34 cellular contexts compared by ENCODE assay signal in genomic region chr4:179027569-179027968, GRCh38.
"Had no signal": no experiment of that assay in that cellular context is flagged by ENCODE, and none has a peak within 500 bp of the region (broad histone marks: within the 10 kb centered on the region; RNA-seq: fewer than 3 reads in every experiment).

No MANE protein-coding gene starts in this region.

- ATAC-seq: activated CD4-positive, alpha-beta T cell treated with anti-CD3 and anti-CD28 coated beads for 36 hours; activated CD8-positive, alpha-beta memory T cell treated with anti-CD3 and anti-CD28 coated beads, Interleukin-2, amount 10 ng/mL, durations not matched to agents 7 days and 5 days; activated CD8-positive, alpha-beta T cell treated with anti-CD3 and anti-CD28 coated beads, Interleukin-2, amount 10 ng/mL, durations not matched to agents 7 days and 5 days; activated naive CD4-positive, alpha-beta T cell treated with anti-CD3 and anti-CD28 coated beads, Interleukin-2, amount 50 U/mL, for 72 hours; activated T-cell treated with anti-CD3 and anti-CD28 coated beads, Interleukin-2, amount 50 U/mL, for 72 hours; esophagus mucosa; foreskin keratinocyte; gastrocnemius medialis; heart left ventricle; T-helper 17 cell had no signal

- H3K36me3 Mint-ChIP-seq: activated CD4-positive, alpha-beta memory T cell treated with anti-CD3 and anti-CD28 coated beads for 36 hours; activated CD8-positive, alpha-beta memory T cell treated with anti-CD3 and anti-CD28 coated beads, Interleukin-2, amount 10 ng/mL, durations not matched to agents 7 days and 5 days; activated naive CD4-positive, alpha-beta T cell treated with anti-CD3 and anti-CD28 coated beads, Interleukin-2, amount 10 ng/mL, durations not matched to agents 7 days and 5 days; activated naive CD8-positive, alpha-beta T cell treated with anti-CD3 and anti-CD28 coated beads, Interleukin-2, amount 10 ng/mL, durations not matched to agents 7 days and 5 days; brain had no signal

- H3K4me3 ChIP-seq: ascending aorta, breast epithelium, cardiac muscle cell, colonic mucosa, dorsolateral prefrontal cortex, gastrocnemius medialis, heart left ventricle had no signal

- H3K27me3 Mint-ChIP-seq: activated CD4-positive, alpha-beta memory T cell treated with anti-CD3 and anti-CD28 coated beads for 36 hours; activated CD4-positive, alpha-beta T cell treated with anti-CD3 and anti-CD28 coated beads for 36 hours; activated CD4-positive, alpha-beta T cell treated with anti-CD3 and anti-CD28 coated beads, Interleukin-2, amount 10 ng/mL, durations not matched to agents 24 days and 14 days; activated CD8-positive, alpha-beta memory T cell treated with anti-CD3 and anti-CD28 coated beads, Interleukin-2, amount 10 ng/mL, durations not matched to agents 7 days and 5 days; activated naive CD4-positive, alpha-beta T cell treated with anti-CD3 and anti-CD28 coated beads, Interleukin-2, amount 10 ng/mL, durations not matched to agents 7 days and 5 days; activated naive CD8-positive, alpha-beta T cell treated with anti-CD3 and anti-CD28 coated beads, Interleukin-2, amount 10 ng/mL, durations not matched to agents 7 days and 5 days; dendritic cell treated with granulocyte-macrophage colony-stimulating factor and Interleukin-4, amounts not matched to agents 40 ng/mL and 50 ng/mL, for 4 days; T-helper 17 cell had no signal

- H3K27me3 ChIP-seq: ascending aorta, breast epithelium, cardiac muscle cell, colonic mucosa, dorsolateral prefrontal cortex, foreskin keratinocyte, gastrocnemius medialis, heart left ventricle had no signal

- H3K36me3 ChIP-seq: ascending aorta, breast epithelium, cardiac muscle cell, colonic mucosa, gastrocnemius medialis, heart left ventricle had no signal

- H3K4me3 Mint-ChIP-seq: activated CD4-positive, alpha-beta memory T cell treated with anti-CD3 and anti-CD28 coated beads for 36 hours; activated CD4-positive, alpha-beta T cell treated with anti-CD3 and anti-CD28 coated beads for 36 hours; activated CD4-positive, alpha-beta T cell treated with anti-CD3 and anti-CD28 coated beads, Interleukin-2, amount 10 ng/mL, durations not matched to agents 24 days and 14 days; activated CD8-positive, alpha-beta memory T cell treated with anti-CD3 and anti-CD28 coated beads, Interleukin-2, amount 10 ng/mL, durations not matched to agents 7 days and 5 days; activated CD8-positive, alpha-beta T cell treated with anti-CD3 and anti-CD28 coated beads, Interleukin-2, amount 10 ng/mL, durations not matched to agents 7 days and 5 days; activated naive CD4-positive, alpha-beta T cell treated with anti-CD3 and anti-CD28 coated beads, Interleukin-2, amount 10 ng/mL, durations not matched to agents 7 days and 5 days; activated naive CD8-positive, alpha-beta T cell treated with anti-CD3 and anti-CD28 coated beads, Interleukin-2, amount 10 ng/mL, durations not matched to agents 7 days and 5 days; activated T-cell treated with anti-CD3 and anti-CD28 coated beads, Interleukin-2, amount 50 U/mL, for 72 hours; brain; dendritic cell treated with granulocyte-macrophage colony-stimulating factor and Interleukin-4, amounts not matched to agents 40 ng/mL and 50 ng/mL, for 4 days; endodermal cell; T-helper 17 cell; T-helper 2 cell treated with Interferon-gamma antibody and Interleukin-4, amounts not matched to agents 5 μg/mL and 100 μg/mL, for 36 hours had no signal

- H3K9me3 ChIP-seq: ascending aorta, breast epithelium, colonic mucosa, gastrocnemius medialis had no signal

- H3K4me1 Mint-ChIP-seq: activated CD4-positive, alpha-beta T cell treated with anti-CD3 and anti-CD28 coated beads for 36 hours; activated CD4-positive, alpha-beta T cell treated with anti-CD3 and anti-CD28 coated beads, Interleukin-2, amount 10 ng/mL, durations not matched to agents 24 days and 14 days; activated CD8-positive, alpha-beta memory T cell treated with anti-CD3 and anti-CD28 coated beads, Interleukin-2, amount 10 ng/mL, durations not matched to agents 7 days and 5 days; activated naive CD4-positive, alpha-beta T cell treated with anti-CD3 and anti-CD28 coated beads, Interleukin-2, amount 10 ng/mL, durations not matched to agents 7 days and 5 days; activated naive CD8-positive, alpha-beta T cell treated with anti-CD3 and anti-CD28 coated beads, Interleukin-2, amount 10 ng/mL, durations not matched to agents 7 days and 5 days; brain; endodermal cell; T-helper 17 cell had no signal

- H3K27ac ChIP-seq: ascending aorta, breast epithelium, cardiac muscle cell, colonic mucosa, dorsolateral prefrontal cortex, foreskin keratinocyte, gastrocnemius medialis, heart left ventricle had no signal

- DNase-seq: activated CD4-positive, alpha-beta memory T cell treated with anti-CD3 and anti-CD28 coated beads for 36 hours; activated CD4-positive, alpha-beta T cell treated with anti-CD3 and anti-CD28 coated beads for 36 hours; activated CD4-positive, alpha-beta T cell treated with anti-CD3 and anti-CD28 coated beads, Interleukin-2, amount 10 ng/mL, durations not matched to agents 24 days and 14 days; activated CD4-positive, CD25-positive, alpha-beta regulatory T cell; activated CD4-positive, CD25-positive, alpha-beta regulatory T cell treated with anti-CD3 and anti-CD28 coated beads, Interleukin-2, amount 50 U/mL, for 72 hours; activated CD8-positive, alpha-beta memory T cell treated with anti-CD3 and anti-CD28 coated beads, Interleukin-2, amount 10 ng/mL, durations not matched to agents 7 days and 5 days; activated CD8-positive, alpha-beta memory T cell treated with anti-CD3 and anti-CD28 coated beads, Interleukin-2, amount 50 U/mL, for 4 hours; activated CD8-positive, alpha-beta T cell treated with anti-CD3 and anti-CD28 coated beads, Interleukin-2, amount 10 ng/mL, durations not matched to agents 7 days and 5 days; activated gamma-delta T cell; activated naive CD4-positive, alpha-beta T cell; activated naive CD4-positive, alpha-beta T cell treated with anti-CD3 and anti-CD28 coated beads, Interleukin-2, amount 10 ng/mL, durations not matched to agents 7 days and 5 days; activated naive CD8-positive, alpha-beta T cell treated with anti-CD3 and anti-CD28 coated beads, Interleukin-2, amount 10 ng/mL, durations not matched to agents 7 days and 5 days; activated T-cell treated with anti-CD3 and anti-CD28 coated beads, Interleukin-2, amount 50 U/mL, for 1 hour; activated T-cell treated with anti-CD3 and anti-CD28 coated beads, Interleukin-2, amount 50 U/mL, for 72 hours; central memory CD4-positive, alpha-beta T cell; cerebellar nuclear complex; colonic mucosa; dorsolateral prefrontal cortex; effector memory CD4-positive, alpha-beta T cell; endodermal cell; gastrocnemius medialis; glutamatergic neuron; heart left ventricle; T-helper 17 cell; T1000 had no signal

- H3K4me1 ChIP-seq: ascending aorta, breast epithelium, colonic mucosa, foreskin keratinocyte, gastrocnemius medialis, heart left ventricle had no signal

- H3K27ac Mint-ChIP-seq: activated CD4-positive, alpha-beta memory T cell treated with anti-CD3 and anti-CD28 coated beads for 36 hours; activated CD4-positive, alpha-beta T cell treated with anti-CD3 and anti-CD28 coated beads for 36 hours; activated CD4-positive, alpha-beta T cell treated with anti-CD3 and anti-CD28 coated beads, Interleukin-2, amount 10 ng/mL, durations not matched to agents 24 days and 14 days; activated CD8-positive, alpha-beta memory T cell treated with anti-CD3 and anti-CD28 coated beads, Interleukin-2, amount 10 ng/mL, durations not matched to agents 7 days and 5 days; activated CD8-positive, alpha-beta T cell treated with anti-CD3 and anti-CD28 coated beads, Interleukin-2, amount 10 ng/mL, durations not matched to agents 7 days and 5 days; activated naive CD4-positive, alpha-beta T cell treated with anti-CD3 and anti-CD28 coated beads, Interleukin-2, amount 10 ng/mL, durations not matched to agents 7 days and 5 days; activated naive CD4-positive, alpha-beta T cell treated with anti-CD3 and anti-CD28 coated beads, Interleukin-2, amount 50 U/mL, for 72 hours; activated naive CD8-positive, alpha-beta T cell treated with anti-CD3 and anti-CD28 coated beads, Interleukin-2, amount 10 ng/mL, durations not matched to agents 7 days and 5 days; activated T-cell treated with anti-CD3 and anti-CD28 coated beads, Interleukin-2, amount 50 U/mL, for 72 hours; brain; dendritic cell treated with granulocyte-macrophage colony-stimulating factor and Interleukin-4, amounts not matched to agents 40 ng/mL and 50 ng/mL, for 4 days; endodermal cell; T-helper 17 cell; T-helper 2 cell treated with Interferon-gamma antibody and Interleukin-4, amounts not matched to agents 5 μg/mL and 100 μg/mL, for 36 hours had no signal
